ENCODE assay signal across 1 cellular context in genomic region chr9:125906144-125906543, GRCh38.
TF ChIP-seq lines count a peak whose summit lies in the region.

No MANE protein-coding gene starts in this region.

TF ChIP-seq in HEK293, 187 proteins besides CTCF, POLR2A, EP300 and RAD21 (continued from another document):
- TF ChIP-seq PRDM10 (tag by site-specific recombination; IDR thresholded peaks at IDR 0.05) (no peak), WT1 (tag by site-specific recombination; IDR thresholded peaks at IDR 0.05) (no peak), ZNF157 (tag by site-specific recombination; IDR thresholded peaks at IDR 0.05) (no peak)
- TF ChIP-seq, protein P1, sequence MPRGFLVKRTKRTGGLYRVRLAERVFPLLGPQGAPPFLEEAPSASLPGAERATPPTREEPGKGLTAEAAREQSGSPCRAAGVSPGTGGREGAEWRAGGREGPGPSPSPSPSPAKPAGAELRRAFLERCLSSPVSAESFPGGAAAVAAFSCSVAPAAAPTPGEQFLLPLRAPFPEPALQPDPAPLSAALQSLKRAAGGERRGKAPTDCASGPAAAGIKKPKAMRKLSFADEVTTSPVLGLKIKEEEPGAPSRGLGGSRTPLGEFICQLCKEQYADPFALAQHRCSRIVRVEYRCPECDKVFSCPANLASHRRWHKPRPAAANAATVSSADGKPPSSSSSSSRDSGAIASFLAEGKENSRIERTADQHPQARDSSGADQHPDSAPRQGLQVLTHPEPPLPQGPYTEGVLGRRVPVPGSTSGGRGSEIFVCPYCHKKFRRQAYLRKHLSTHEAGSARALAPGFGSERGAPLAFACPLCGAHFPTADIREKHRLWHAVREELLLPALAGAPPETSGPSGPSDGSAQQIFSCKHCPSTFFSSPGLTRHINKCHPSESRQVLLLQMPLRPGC (tag by site-specific recombination; IDR thresholded peaks at IDR 0.05): no peak
